In genomic region chr20:49627329-49627761, GRCh38 we compare ENCODE assay signal across 20 cellular contexts. TPM values are rescaled to one million over a fixed set of nuclear protein-coding genes. Genes with fewer than 3 reads are reported as not detected.
A peak's percentile ranks its signal among the peaks of the same experiment; 100 is the strongest.
DNase-seq lines count a peak whose midpoint lies in the region; ATAC-seq and TF ChIP-seq lines count a peak whose summit lies in the region.
"Had no signal": no experiment of that assay in that cellular context is flagged by ENCODE, and none has a peak within 500 bp of the region (broad histone marks: within the 10 kb centered on the region; RNA-seq: fewer than 3 reads in every experiment).

No MANE protein-coding gene starts in this region.

- DNase-seq in colonic mucosa (peak; percentile 57), nephron progenitor cell (no peak), stomach (peak; percentile 48), RKO (ENCODE audit: low spot score) (no peak), KBM-7 (no peak), heart right ventricle (no peak)
- DNase-seq: activated CD4-positive, alpha-beta T cell treated with anti-CD3 and anti-CD28 coated beads, Interleukin-2, amount 10 ng/mL, durations not matched to agents 24 days and 14 days; AML-193; COR-L47; dermis blood vessel endothelial cell; foreskin fibroblast; islet precursor cell; MG63; NCI-H146; SJCRH30; stimulated activated naive CD8-positive, alpha-beta T cell treated with anti-CD3 and anti-CD28 coated beads, Interleukin-15, amount 100 ng/mL, for 72 hours had no signal

- H3K36me3 ChIP-seq in OCI-LY3 (replicated peaks; ENCODE audit: low read depth, low read length) (peaks cover 23% of the 10 kb centered on the region), colonic mucosa (no peaks in the 10 kb centered on the region), stomach (peaks cover 0 to 2% (median 0%) of the 10 kb centered on the region in 4 donors), heart right ventricle (peaks cover 0 to under 1% (median 0%) of the 10 kb centered on the region in 9 donors)

- peaks cover 6% of the 10 kb centered on the region for H3K27me3 Mint-ChIP-seq in nephron progenitor cell (ENCODE audit: low read depth, poor library complexity)

- TF ChIP-seq CTCF in OCI-LY3 (IDR thresholded peaks at IDR 0.05; ENCODE audit: low read depth, low read length) (no peak), colonic mucosa (IDR thresholded peaks at IDR 0.05) (no peak), nephron progenitor cell (IDR thresholded peaks at IDR 0.05) (no peak), stomach (IDR thresholded peaks at IDR 0.05) (no peak), heart right ventricle (IDR thresholded peaks at IDR 0.05) (no peak)

- ATAC-seq in heart right ventricle: no peak
- no peak for ATAC-seq in GM18867 (IDR thresholded peaks at IDR 0.05; ENCODE audit: unreplicated experiment)
- ATAC-seq: stimulated activated naive CD8-positive, alpha-beta T cell treated with anti-CD3 and anti-CD28 coated beads, Interleukin-15, amount 100 ng/mL, for 72 hours had no signal

- H2AFZ ChIP-seq in OCI-LY3 (ENCODE audit: low read depth, low read length): no peak overlapping the region

- H3K4me1 Mint-ChIP-seq in nephron progenitor cell: peaks cover 45% of the 10 kb centered on the region

- no peak overlapping the region for H3K4me3 Mint-ChIP-seq in nephron progenitor cell
- H3K4me3 Mint-ChIP-seq: activated CD4-positive, alpha-beta T cell treated with anti-CD3 and anti-CD28 coated beads, Interleukin-2, amount 10 ng/mL, durations not matched to agents 24 days and 14 days; stimulated activated naive CD8-positive, alpha-beta T cell treated with anti-CD3 and anti-CD28 coated beads, Interleukin-15, amount 100 ng/mL, for 72 hours had no signal

- H3K9ac ChIP-seq in OCI-LY3 (ENCODE audit: low read length): no peak overlapping the region
- peak overlapping the region in 1 of 2 donors; percentile 29 for H3K9ac ChIP-seq in colonic mucosa (ENCODE audit: low read depth in 2 of 2, low read length in 2 of 2)

- in situ Hi-C loops in KBM-7 (cut with MboI; ENCODE audit: low pct_unique_long_range_greater_than_20kb, low sequenced_read_pairs): no loop called here

- H3K9me3 ChIP-seq in OCI-LY3 (ENCODE audit: insufficient read depth, low read length) (peaks cover 3% of the 10 kb centered on the region), colonic mucosa (no peaks in the 10 kb centered on the region), stomach (no peaks in the 10 kb centered on the region), heart right ventricle (peaks cover 0 to 17% (median 4%) of the 10 kb centered on the region in 11 donors)

- peaks cover 10% of the 10 kb centered on the region; the same call in 1 of the 2 replicates for H4K20me1 ChIP-seq in OCI-LY3 (ENCODE audit: insufficient read depth, low read length)

- H3K27ac ChIP-seq in OCI-LY3 (ENCODE audit: low read length) (no peak overlapping the region), colonic mucosa (no peak overlapping the region), stomach (no peak overlapping the region), heart right ventricle (no peak overlapping the region)
- H3K27ac ChIP-seq: SJCRH30, skin epidermis had no signal

- H3K4me2 ChIP-seq in OCI-LY3 (ENCODE audit: low read length): peak overlapping the region; percentile 55

- WGBS in stomach, 5 donors: 37 to 81% (median 52%) methylated on average over 6 of the region's 6 CpGs
- WGBS in heart right ventricle, 2 donors: 81 to 86% methylated on average over 6 of the region's 6 CpGs

- TF ChIP-seq EP300 in stomach (IDR thresholded peaks at IDR 0.05): no peak

- peaks cover 16% of the 10 kb centered on the region for H3K36me3 Mint-ChIP-seq in nephron progenitor cell (ENCODE audit: low read depth)
- H3K36me3 Mint-ChIP-seq: IgD-negative memory B cell had no signal

- H3K4me3 ChIP-seq in OCI-LY3 (ENCODE audit: low read length) (no peak overlapping the region), colonic mucosa (no peak overlapping the region), stomach (no peak overlapping the region), heart right ventricle (no peak overlapping the region)
- H3K4me3 ChIP-seq: MG63, SJCRH30, skin epidermis had no signal

- no peaks in the 10 kb centered on the region for H3K79me2 ChIP-seq in OCI-LY3 (ENCODE audit: low read length)

- intact Hi-C loops in colonic mucosa (cut with DNase I) (no loop called here), stomach (cut with DNase I; ENCODE audit: low total_unique reads) (loop anchor here (10.0 kb wide), 1 partner anchor 67 kb away; no protein-coding TSS in a partner anchor), heart right ventricle (cut with DNase I) (no loop called here)

- H3K27ac Mint-ChIP-seq in nephron progenitor cell: peak overlapping the region; percentile 21
- H3K27ac Mint-ChIP-seq: activated CD4-positive, alpha-beta T cell treated with anti-CD3 and anti-CD28 coated beads, Interleukin-2, amount 10 ng/mL, durations not matched to agents 24 days and 14 days; IgD-negative memory B cell; stimulated activated naive CD8-positive, alpha-beta T cell treated with anti-CD3 and anti-CD28 coated beads, Interleukin-15, amount 100 ng/mL, for 72 hours had no signal

- TF ChIP-seq POLR2A in stomach (IDR thresholded peaks at IDR 0.05): no peak

- peaks cover 59% of the 10 kb centered on the region for H3K4me1 ChIP-seq in OCI-LY3 (ENCODE audit: low read length)
- H3K4me1 ChIP-seq in colonic mucosa: no peaks in the 10 kb centered on the region
- peaks cover 0 to 37% (median 13%) of the 10 kb centered on the region in 4 donors for H3K4me1 ChIP-seq in stomach
- peaks cover 0 to 29% (median 19%) of the 10 kb centered on the region in 9 donors for H3K4me1 ChIP-seq in heart right ventricle

- H3K27me3 ChIP-seq in OCI-LY3 (ENCODE audit: low read depth, low read length): peaks cover 20% of the 10 kb centered on the region
- no peaks in the 10 kb centered on the region for H3K27me3 ChIP-seq in colonic mucosa
- no peaks in the 10 kb centered on the region for H3K27me3 ChIP-seq in stomach
- no peaks in the 10 kb centered on the region for H3K27me3 ChIP-seq in heart right ventricle
- H3K27me3 ChIP-seq: MG63, SJCRH30 had no signal

- peaks cover 28% of the 10 kb centered on the region for H3K9me3 Mint-ChIP-seq in nephron progenitor cell
- H3K9me3 Mint-ChIP-seq: activated CD4-positive, alpha-beta T cell treated with anti-CD3 and anti-CD28 coated beads, Interleukin-2, amount 10 ng/mL, durations not matched to agents 24 days and 14 days; stimulated activated naive CD8-positive, alpha-beta T cell treated with anti-CD3 and anti-CD28 coated beads, Interleukin-15, amount 100 ng/mL, for 72 hours had no signal

RNA-seq across cellular contexts. Expression of gene PTGIS, which starts 59.4 kb away (rescaled TPM):
- total RNA-seq in colonic mucosa (1 to 10 TPM in 1 of 2 donors, under 1 TPM in 1; 0.94 to 8.0 TPM), stomach (10 to 100 TPM in 4 of 5 donors, 1 to 10 TPM in 1; 8.4 to 84.8 (median 24.8) TPM), heart right ventricle (10 to 100 TPM in 9 of 10 donors, 1 to 10 TPM in 1; 10.0 to 66.8 (median 23.3) TPM)
- polyA plus RNA-seq in stomach (10 to 100 TPM in 1 of 3 donors, 1 to 10 TPM in 2; 4.9 to 14.8 (median 6.9) TPM), heart right ventricle (1 to 10 TPM; 6.5 to 7.5 TPM)
- polyA plus RNA-seq: IgD-negative memory B cell had no signal

Comparison
In these comparisons a context has a peak if more than half of its experiments do, and no peak if none do; other contexts are left out.
1. DNase-seq: peak in colonic mucosa (single experiment) and stomach (single experiment); none in nephron progenitor cell (single experiment), RKO (single experiment), KBM-7 (single experiment) and heart right ventricle (0 of 2).